ENCODE assay signal across 14 cellular contexts in the genomic region with DNA sequence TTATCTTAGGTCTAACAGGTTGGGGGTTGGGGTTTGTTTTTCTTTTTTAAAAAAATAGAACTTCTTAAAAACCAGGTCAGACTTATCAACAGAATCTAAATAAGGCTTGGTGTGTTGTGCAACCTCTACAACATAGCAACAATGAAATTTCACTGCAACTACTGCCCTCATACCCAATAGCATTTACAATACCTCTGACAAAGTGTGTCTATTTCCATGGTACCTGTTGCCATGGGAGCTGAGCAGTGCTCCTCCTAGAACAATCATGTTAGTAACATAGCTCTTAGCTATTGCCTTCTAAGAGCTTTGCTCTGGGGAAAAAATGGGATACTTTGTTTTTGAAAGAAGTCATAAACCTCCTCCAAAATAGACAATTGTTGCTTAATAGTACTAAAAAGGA.
DNase-seq lines count a peak whose midpoint lies in the region; ATAC-seq and TF ChIP-seq lines count a peak whose summit lies in the region.
"Had no signal": no experiment of that assay in that cellular context is flagged by ENCODE, and none has a peak within 500 bp of the region (broad histone marks: within the 10 kb centered on the region; RNA-seq: fewer than 3 reads in every experiment).

No MANE protein-coding gene starts in this region.

- H3K36me3 ChIP-seq in upper lobe of right lung, result no peaks in the 10 kb centered on the region
- H3K36me3 ChIP-seq: uterus had no signal

- no peaks in the 10 kb centered on the region for H3K4me1 ChIP-seq in upper lobe of right lung
- H3K4me1 ChIP-seq: uterus had no signal

- H3K4me3 ChIP-seq in upper lobe of right lung, result no peak overlapping the region
- H3K4me3 ChIP-seq: PC-9, uterus had no signal

- TF ChIP-seq CTCF in upper lobe of right lung (IDR thresholded peaks at IDR 0.05) (no peak), GM13977 (IDR thresholded peaks at IDR 0.05; ENCODE audit: extremely low read depth, insufficient read depth, missing control alignments) (no peak)

- H3K9me3 ChIP-seq in upper lobe of right lung, result no peaks in the 10 kb centered on the region
- H3K9me3 ChIP-seq: uterus had no signal

- intact Hi-C loops in head of caudate nucleus (cut with DNase I) (no loop called here), upper lobe of right lung (cut with DNase I) (no loop called here)

- ATAC-seq in upper lobe of right lung (peak; percentile 52), GM18868 (IDR thresholded peaks at IDR 0.05; ENCODE audit: unreplicated experiment) (no peak), GM21528 (IDR thresholded peaks at IDR 0.05; ENCODE audit: low FRiP score, unreplicated experiment) (no peak)
- ATAC-seq: natural killer cell had no signal

- DNase-seq in NCI-H82 (lab: John Stamatoyannopoulos, UW) (peak; percentile 68), NCI-H82 treated with DMSO at 0.1 percent for 48 hours (lab: John Stamatoyannopoulos, UW; ENCODE audit: unreplicated experiment) (no peak), NCI-H526 treated with DMSO at 0.1 percent for 48 hours (lab: John Stamatoyannopoulos, UW) (peak; percentile 23), head of caudate nucleus (peak in 24 of 42 donors; percentile 6 to 71 (median 31)), upper lobe of right lung (no peak), GM13977 (ENCODE audit: low spot score) (no peak)
- DNase-seq: activated CD4-positive, alpha-beta T cell treated with anti-CD3 and anti-CD28 coated beads, Interleukin-2, amount 50 U/mL, for 48 hours; MM.1S; natural killer cell; PC-9; T-helper 2 cell; uterus had no signal

- no peaks in the 10 kb centered on the region for H3K27me3 ChIP-seq in upper lobe of right lung
- H3K27me3 ChIP-seq: uterus had no signal

- no peak overlapping the region for H3K27ac ChIP-seq in upper lobe of right lung
- H3K27ac ChIP-seq: PC-9, uterus had no signal

- in situ Hi-C loops in GM13977 (cut with MboI; ENCODE audit: low pct_unique_long_range_greater_than_20kb, low sequenced_read_pairs, unreplicated experiment), result no loop called here

Comparison
In these comparisons a context has a peak if more than half of its experiments do, and no peak if none do; other contexts are left out.
1. DNase-seq: peak in NCI-H82 (single experiment), NCI-H526 treated with DMSO at 0.1 percent for 48 hours (single experiment) and head of caudate nucleus (24 of 42); none in NCI-H82 treated with DMSO at 0.1 percent for 48 hours (single experiment), upper lobe of right lung (single experiment) and GM13977 (single experiment).